ENCODE assay signal across 8 cellular contexts in the genomic region with DNA sequence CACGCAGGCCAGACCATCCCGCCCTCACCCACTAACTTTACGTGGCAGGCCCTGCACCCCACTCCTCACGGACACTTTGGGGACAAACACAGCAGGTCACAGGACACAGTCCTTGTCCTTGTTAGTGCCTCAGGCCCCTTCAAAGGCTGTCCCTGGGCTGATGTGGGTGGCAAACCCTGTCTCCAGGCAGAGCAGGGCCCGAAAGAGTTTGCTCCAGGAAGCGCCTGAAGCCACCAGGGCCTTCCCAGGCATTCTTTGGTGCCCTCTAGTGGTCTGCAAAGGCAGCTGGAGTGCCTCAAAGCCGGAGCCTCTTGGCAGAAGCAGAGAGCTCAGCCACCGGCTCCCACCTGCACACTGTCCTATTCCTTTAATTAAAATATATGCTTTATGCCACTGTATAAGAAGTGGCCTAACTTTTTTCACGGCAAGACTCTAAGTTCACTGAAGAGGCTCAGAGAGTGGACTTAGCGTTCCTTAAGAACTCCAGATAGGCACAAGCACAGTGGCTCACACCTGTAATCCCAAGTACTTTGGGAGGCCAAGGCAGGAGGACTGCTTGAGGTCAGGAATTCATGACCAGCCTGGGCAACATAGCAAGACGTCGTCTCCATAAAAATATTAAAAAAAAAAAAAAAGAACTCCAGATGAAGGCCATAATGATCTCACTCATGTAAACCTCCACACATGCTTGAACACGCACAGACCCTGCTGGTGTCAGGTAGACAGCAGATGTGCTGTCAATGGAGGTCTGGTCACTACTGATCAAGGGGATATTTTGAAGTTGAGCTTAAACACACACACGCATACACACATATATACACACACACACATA. TPM values are rescaled to one million over a fixed set of nuclear protein-coding genes. Genes with fewer than 3 reads are reported as not detected.
DNase-seq lines count a peak whose midpoint lies in the region; ATAC-seq, FAIRE-seq and TF ChIP-seq lines count a peak whose summit lies in the region.

No MANE protein-coding gene starts in this region.

- H3K4me3 ChIP-seq in GM12865 (ENCODE audit: low read depth, low read length) = no peak overlapping the region
- H3K4me3 ChIP-seq in astrocyte (ENCODE audit: insufficient read depth, low read depth, low read length) = peak overlapping the region; percentile 1

- H3K4me1 ChIP-seq in astrocyte (ENCODE audit: insufficient read depth, low read length) = peaks cover 66% of the 10 kb centered on the region

- H3K36me3 Mint-ChIP-seq in astrocyte (ENCODE audit: low read depth, unreplicated experiment) = peaks cover 12% of the 10 kb centered on the region

- H3K9me3 ChIP-seq in astrocyte (ENCODE audit: insufficient read depth, low read depth, low read length) = no peaks in the 10 kb centered on the region

- peak overlapping the region; percentile 47 for H3K4me3 Mint-ChIP-seq in astrocyte (ENCODE audit: unreplicated experiment)

- peaks cover 55% of the 10 kb centered on the region for H3K4me1 Mint-ChIP-seq in astrocyte (ENCODE audit: low read depth, unreplicated experiment)

- no peak overlapping the region for H2AFZ ChIP-seq in astrocyte (ENCODE audit: low read depth, low read length)

- peaks cover 38% of the 10 kb centered on the region for H3K79me2 ChIP-seq in astrocyte (ENCODE audit: insufficient read depth, low read length)

- no peaks in the 10 kb centered on the region for H3K27me3 ChIP-seq in astrocyte (ENCODE audit: insufficient read depth, low read length)

- H3K27ac ChIP-seq in astrocyte (ENCODE audit: low read depth, low read length) = peak overlapping the region; percentile 81

- no peaks in the 10 kb centered on the region for H3K27me3 Mint-ChIP-seq in astrocyte (ENCODE audit: low read depth, unreplicated experiment)

- peak overlapping the region; percentile 61 for H3K4me2 ChIP-seq in astrocyte (ENCODE audit: low read length)

- H3K9me3 Mint-ChIP-seq in astrocyte (ENCODE audit: unreplicated experiment) = no peaks in the 10 kb centered on the region

- H3K9ac ChIP-seq in astrocyte (ENCODE audit: low read length) = peak overlapping the region; percentile 71

- no peaks in the 10 kb centered on the region for H4K20me1 ChIP-seq in astrocyte (ENCODE audit: insufficient read depth, low read length)

- TF ChIP-seq CTCF in GM12865 (IDR thresholded peaks at IDR 0.05; ENCODE audit: insufficient read depth, low read depth, low read length, missing control alignments) (peak; percentile 97), astrocyte (IDR thresholded peaks at IDR 0.05; ENCODE audit: insufficient read depth, low read depth, low read length) (peak; percentile 92)

- ATAC-seq in sciatic nerve (peak; percentile 88), GM21786 (IDR thresholded peaks at IDR 0.05; ENCODE audit: unreplicated experiment) (no peak)

- intact Hi-C loops in sciatic nerve (cut with DNase I) = no loop called here

- DNase-seq in GM12865 (ENCODE audit: low read depth) (peak; percentile 89), NCI-H1092 (lab: John Stamatoyannopoulos, UW) (peak; percentile 83), T1000 (lab: John Stamatoyannopoulos, UW) (peak; percentile 61), astrocyte (ENCODE audit: low read depth) (peak; percentile 76), hepatic stellate cell (ENCODE audit: low spot score) (peak; percentile 77), sciatic nerve (ENCODE audit: low spot score) (peak; percentile 88), NCI-H1048 (lab: John Stamatoyannopoulos, UW) (no peak)

- H3K27ac Mint-ChIP-seq in astrocyte (ENCODE audit: unreplicated experiment) = peak overlapping the region; percentile 86

- H3K36me3 ChIP-seq in astrocyte (ENCODE audit: insufficient read depth, low read length) = peaks cover 2% of the 10 kb centered on the region

- peak; percentile 89 for FAIRE-seq in astrocyte (lab: Jason Lieb, UNC)

RNA-seq across cellular contexts. Expression of a gene that starts 11.1 kb away (rescaled TPM):
- total RNA-seq in astrocyte (56.4 and 61.0 TPM in 2 replicates), sciatic nerve (45.4 TPM)

RNA-seq across cellular contexts. Expression of a gene that starts 36.5 kb away (rescaled TPM):
- 5.3 and 5.9 TPM in 2 replicates for total RNA-seq in astrocyte
- 13.7 TPM for total RNA-seq in sciatic nerve

RNA-seq across cellular contexts. Expression of a gene that starts 58.6 kb away (rescaled TPM):
- 147 and 168 TPM in 2 replicates for total RNA-seq in astrocyte
- total RNA-seq in sciatic nerve = 132 TPM
